20 cellular contexts compared by ENCODE assay signal in the genomic region with DNA sequence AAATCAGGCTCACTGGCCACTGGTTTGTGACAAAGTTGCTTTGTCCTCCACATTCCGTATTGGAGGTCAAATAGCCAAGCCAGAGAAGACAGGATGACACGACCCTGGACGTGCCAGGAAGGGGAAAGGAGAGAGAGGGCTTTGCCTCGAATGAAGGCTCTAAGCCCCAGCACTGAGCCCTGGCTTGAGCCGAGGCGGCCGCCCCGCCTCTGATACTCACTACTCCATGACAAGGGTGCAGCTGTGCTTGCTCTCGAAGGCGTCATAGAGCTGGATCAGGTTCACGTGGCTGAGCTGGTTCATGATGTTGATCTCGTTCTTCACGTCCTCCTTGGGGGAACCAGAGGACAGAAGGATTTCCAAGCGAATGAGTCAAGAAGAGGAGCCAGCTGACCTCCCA. TPM values are rescaled to one million over a fixed set of nuclear protein-coding genes. Genes with fewer than 3 reads are reported as not detected.
"Had no signal": no experiment of that assay in that cellular context is flagged by ENCODE, and none has a peak within 500 bp of the region (broad histone marks: within the 10 kb centered on the region; RNA-seq: fewer than 3 reads in every experiment).

No MANE protein-coding gene starts in this region.

- H3K27ac Mint-ChIP-seq: activated naive CD8-positive, alpha-beta T cell treated with anti-CD3 and anti-CD28 coated beads, Interleukin-2, amount 50 U/mL, for 24 hours; dendritic cell treated with granulocyte-macrophage colony-stimulating factor and Interleukin-4, amounts not matched to agents 40 ng/mL and 50 ng/mL, for 4 days; immature natural killer cell; naive B cell; T-cell had no signal

- H3K4me3 Mint-ChIP-seq: activated naive CD8-positive, alpha-beta T cell treated with anti-CD3 and anti-CD28 coated beads, Interleukin-2, amount 50 U/mL, for 24 hours; dendritic cell treated with granulocyte-macrophage colony-stimulating factor and Interleukin-4, amounts not matched to agents 40 ng/mL and 50 ng/mL, for 4 days; immature natural killer cell; naive B cell; T-cell had no signal

- H3K9me3 Mint-ChIP-seq: activated naive CD8-positive, alpha-beta T cell treated with anti-CD3 and anti-CD28 coated beads, Interleukin-2, amount 50 U/mL, for 24 hours had no signal

- H3K9me3 ChIP-seq: lower lobe of right lung, vagina had no signal

- H3K36me3 Mint-ChIP-seq: T-cell had no signal

- H3K27me3 ChIP-seq: hepatocyte, tibial nerve, vagina had no signal

- DNase-seq: activated CD4-positive, alpha-beta T cell treated with anti-CD3 and anti-CD28 coated beads for 4 hours; activated CD4-positive, alpha-beta T cell treated with anti-CD3 and anti-CD28 coated beads, Interleukin-2, amount 50 U/mL, for 48 hours; activated gamma-delta T cell; activated naive CD4-positive, alpha-beta T cell treated with anti-CD3 and anti-CD28 coated beads, Interleukin-2, amount 50 U/mL, for 16 hours; activated naive CD8-positive, alpha-beta T cell treated with anti-CD3 and anti-CD28 coated beads, Interleukin-2, amount 50 U/mL, for 24 hours; effector CD4-positive, alpha-beta T cell; foreskin fibroblast; immature natural killer cell; lower lobe of right lung; mesendoderm; naive B cell; nucleus accumbens; stimulated activated CD4-positive, alpha-beta T cell treated with anti-CD3 and anti-CD28 coated beads, Interleukin-4, amount 100 ng/mL, for 4 hours; stimulated activated naive CD8-positive, alpha-beta T cell treated with anti-CD3 and anti-CD28 coated beads, Interleukin-15, Interleukin-2, amounts not matched to agents 100 U/mL and 50 U/mL, for 24 hours; T-cell had no signal

- H3K4me3 ChIP-seq: hepatocyte, lower lobe of right lung, tibial nerve, vagina had no signal

- H3K36me3 ChIP-seq: lower lobe of right lung, tibial nerve, vagina had no signal

- ATAC-seq: activated naive CD8-positive, alpha-beta T cell treated with anti-CD3 and anti-CD28 coated beads, Interleukin-2, amount 50 U/mL, for 24 hours; lower lobe of right lung; stimulated activated naive CD8-positive, alpha-beta T cell treated with anti-CD3 and anti-CD28 coated beads, Interleukin-15, Interleukin-2, amounts not matched to agents 100 U/mL and 50 U/mL, for 24 hours; T-cell had no signal

- H3K27me3 Mint-ChIP-seq: activated naive CD8-positive, alpha-beta T cell treated with anti-CD3 and anti-CD28 coated beads, Interleukin-2, amount 50 U/mL, for 24 hours; dendritic cell treated with granulocyte-macrophage colony-stimulating factor and Interleukin-4, amounts not matched to agents 40 ng/mL and 50 ng/mL, for 4 days; naive B cell had no signal

- H3K4me1 Mint-ChIP-seq: activated naive CD8-positive, alpha-beta T cell treated with anti-CD3 and anti-CD28 coated beads, Interleukin-2, amount 50 U/mL, for 24 hours; immature natural killer cell; T-cell had no signal

- H3K27ac ChIP-seq: hepatocyte, lower lobe of right lung, tibial nerve, vagina had no signal

- H3K4me1 ChIP-seq: lower lobe of right lung, tibial nerve, vagina had no signal

RNA-seq across cellular contexts. Expression of gene MYLK3, which starts 19.3 kb away (rescaled TPM):
- total RNA-seq: epithelial cell of proximal tubule had no signal
- polyA plus RNA-seq: immature natural killer cell had no signal
